Comparison of ENCODE assay signal across 11 cellular contexts in the genomic region with DNA sequence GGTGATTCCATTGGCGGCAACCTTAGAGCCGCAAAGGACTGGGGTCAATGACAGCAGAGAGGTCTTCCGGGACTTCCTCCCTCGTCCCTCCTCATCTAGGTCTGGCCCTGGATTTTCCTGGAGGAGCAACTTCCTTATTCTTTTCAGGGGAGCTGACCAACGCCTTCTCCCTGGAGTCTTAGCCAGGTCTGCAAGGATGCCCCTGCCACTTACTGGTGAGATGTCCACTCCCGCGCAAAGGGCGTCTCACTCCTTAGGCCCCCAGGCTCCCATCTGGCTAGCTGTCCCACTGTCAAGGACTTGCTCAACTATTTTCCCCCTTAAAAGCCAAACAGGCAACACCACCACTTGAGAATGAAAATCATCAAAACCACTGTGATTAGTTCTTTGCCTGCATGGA. TPM values are rescaled to one million over a fixed set of nuclear protein-coding genes. Genes with fewer than 3 reads are reported as not detected.
DNase-seq lines count a peak whose midpoint lies in the region; ATAC-seq, FAIRE-seq and TF ChIP-seq lines count a peak whose summit lies in the region.
"Had no signal": no experiment of that assay in that cellular context is flagged by ENCODE, and none has a peak within 500 bp of the region (broad histone marks: within the 10 kb centered on the region; RNA-seq: fewer than 3 reads in every experiment).

No MANE protein-coding gene starts in this region.

- no peak overlapping the region for H3K23ac ChIP-seq in mesenchymal stem cell (ENCODE audit: low read length in 2 of 2)

- no peaks in the 10 kb centered on the region for H3K9me3 Mint-ChIP-seq in T-helper 1 cell treated with Interleukin-12 subunit alpha and Interleukin-12 subunit beta and Interleukin-4 antibody, amounts not matched to agents 30 μg/mL and 1 μg/mL, for 36 hours
- H3K9me3 Mint-ChIP-seq in CD8-positive, alpha-beta T cell, result no peaks in the 10 kb centered on the region

- no peaks in the 10 kb centered on the region for H3K36me3 ChIP-seq in CD8-positive, alpha-beta T cell (ENCODE audit: insufficient read depth, low read length)
- H3K36me3 ChIP-seq in SJSA1, result peaks cover 51% of the 10 kb centered on the region
- peaks cover 22 to 31% of the 10 kb centered on the region in 2 experiments for H3K36me3 ChIP-seq in mesenchymal stem cell (ENCODE audit: control insufficient read depth in 1 of 2, insufficient read depth in 2 of 2, low read depth in 1 of 2, low read length in 2 of 2)

- CTCF ChIA-PET in CD8-positive, alpha-beta T cell (lab: Charles Lee), result interaction anchor here (0.7 to 1.8 kb wide), 10 partner anchors 8 to 60 kb away, joined by 3 to 9 read pairs (median 4); partner anchors contain the start of gene NMT2

- H3K14ac ChIP-seq in mesenchymal stem cell (ENCODE audit: low read length in 2 of 2), result no peak overlapping the region

- peak overlapping the region; percentile 45 for H3K9ac ChIP-seq in mesenchymal stem cell (ENCODE audit: low read length)
- H3K9ac ChIP-seq: BLaER1 had no signal

- no peak overlapping the region for H3K18ac ChIP-seq in mesenchymal stem cell (ENCODE audit: low read depth in 1 of 2, low read length in 2 of 2)

- H2BK12ac ChIP-seq in mesenchymal stem cell (ENCODE audit: low read length in 2 of 2), result no peak overlapping the region

- no peak overlapping the region for H4K8ac ChIP-seq in mesenchymal stem cell (ENCODE audit: low read length)

- H3K4me1 Mint-ChIP-seq in T-helper 1 cell treated with Interleukin-12 subunit alpha and Interleukin-12 subunit beta and Interleukin-4 antibody, amounts not matched to agents 30 μg/mL and 1 μg/mL, for 36 hours (ENCODE audit: low read depth), result peaks cover 48% of the 10 kb centered on the region
- peaks cover 58% of the 10 kb centered on the region for H3K4me1 Mint-ChIP-seq in CD8-positive, alpha-beta T cell (ENCODE audit: low read depth)

- no peak overlapping the region for H2AFZ ChIP-seq in mesenchymal stem cell (ENCODE audit: low read depth, low read length)

- WGBS in mesenchymal stem cell, result 93% methylated on average over 8 of the region's 8 CpGs

- no peak for FAIRE-seq in GM19239 (lab: Jason Lieb, UNC)

- no peak overlapping the region for H2BK120ac ChIP-seq in mesenchymal stem cell (ENCODE audit: low read depth, low read length)

- H2BK5ac ChIP-seq in mesenchymal stem cell (ENCODE audit: low read depth, low read length, poor library complexity, severe bottlenecking), result no peak overlapping the region

- POLR2A ChIA-PET in CD8-positive, alpha-beta T cell (lab: Charles Lee), result interaction anchor here (1.3 kb wide), 1 partner anchor 47 kb away, joined by 3 read pairs; no protein-coding TSS in a partner anchor

- H3K79me1 ChIP-seq in mesenchymal stem cell (replicated peaks; ENCODE audit: low read length, poor library complexity, severe bottlenecking), result peaks cover 20% of the 10 kb centered on the region

- no peak overlapping the region for H3K4me2 ChIP-seq in mesenchymal stem cell (ENCODE audit: low read length, poor library complexity, severe bottlenecking)
- H3K4me2 ChIP-seq: BLaER1 had no signal

- DNase-seq in T-helper 1 cell, result no peak
- DNase-seq in CD8-positive, alpha-beta T cell, result no peak
- no peak for DNase-seq in SJSA1 (ENCODE audit: low read depth in 1 of 2, low spot score in 2 of 2)
- no peak for DNase-seq in mesenchymal stem cell
- DNase-seq in stimulated activated CD4-positive, alpha-beta T cell treated with anti-CD3 and anti-CD28 coated beads, Interleukin-2, amount 100 ng/mL, for 48 hours, result no peak
- no peak for DNase-seq in GM19239 (ENCODE audit: insufficient read length, low spot score)

- H3K27me3 Mint-ChIP-seq in T-helper 1 cell treated with Interleukin-12 subunit alpha and Interleukin-12 subunit beta and Interleukin-4 antibody, amounts not matched to agents 30 μg/mL and 1 μg/mL, for 36 hours (ENCODE audit: low read depth), result no peaks in the 10 kb centered on the region
- H3K27me3 Mint-ChIP-seq in CD8-positive, alpha-beta T cell (ENCODE audit: low read depth), result no peaks in the 10 kb centered on the region

- H3K27ac ChIP-seq in CD8-positive, alpha-beta T cell (ENCODE audit: low read depth, low read length), result no peak overlapping the region
- H3K27ac ChIP-seq in SJSA1 (peak overlapping the region; percentile 87), mesenchymal stem cell (ENCODE audit: low read length, poor library complexity, severe bottlenecking) (no peak overlapping the region)
- H3K27ac ChIP-seq: 22Rv1, BLaER1 had no signal

- no peak overlapping the region for H3K4ac ChIP-seq in mesenchymal stem cell (ENCODE audit: low read depth in 1 of 2, low read length in 2 of 2)

- no peak overlapping the region for H4K91ac ChIP-seq in mesenchymal stem cell (ENCODE audit: low read length)

- intact Hi-C loops in CD8-positive, alpha-beta T cell (cut with DNase I, micrococcal nuclease), result loop anchor here (1.0 to 5.0 kb wide), 3 partner anchors 35 to 162 kb away; no protein-coding TSS in a partner anchor

- peaks cover 7% of the 10 kb centered on the region for H3K36me3 Mint-ChIP-seq in T-helper 1 cell treated with Interleukin-12 subunit alpha and Interleukin-12 subunit beta and Interleukin-4 antibody, amounts not matched to agents 30 μg/mL and 1 μg/mL, for 36 hours (ENCODE audit: low read depth)
- H3K36me3 Mint-ChIP-seq in CD8-positive, alpha-beta T cell, result peaks cover 28% of the 10 kb centered on the region

- H3K4me3 ChIP-seq in CD8-positive, alpha-beta T cell (ENCODE audit: low read depth, low read length), result no peak overlapping the region
- H3K4me3 ChIP-seq in SJSA1 (no peak overlapping the region), mesenchymal stem cell (ENCODE audit: insufficient read depth in 1 of 2, low read depth in 1 of 2, low read length in 2 of 2) (no peak overlapping the region)
- H3K4me3 ChIP-seq: BLaER1 had no signal

- no peaks in the 10 kb centered on the region for H3K27me3 ChIP-seq in CD8-positive, alpha-beta T cell (ENCODE audit: insufficient read depth, low read length)
- H3K27me3 ChIP-seq in SJSA1 (replicated peaks) (no peaks in the 10 kb centered on the region), mesenchymal stem cell (ENCODE audit: control insufficient read depth in 1 of 2, insufficient read depth in 1 of 2, low read length in 2 of 2) (no peaks in the 10 kb centered on the region)
- H3K27me3 ChIP-seq: BLaER1 had no signal

- H3K4me3 Mint-ChIP-seq in T-helper 1 cell treated with Interleukin-12 subunit alpha and Interleukin-12 subunit beta and Interleukin-4 antibody, amounts not matched to agents 30 μg/mL and 1 μg/mL, for 36 hours, result no peak overlapping the region
- H3K4me3 Mint-ChIP-seq in CD8-positive, alpha-beta T cell, result peak overlapping the region; percentile 70

- H2AK5ac ChIP-seq in mesenchymal stem cell (ENCODE audit: low read length, severe bottlenecking), result peak overlapping the region; percentile 12

- H3K9me3 ChIP-seq in CD8-positive, alpha-beta T cell (ENCODE audit: low read length), result no peaks in the 10 kb centered on the region
- H3K9me3 ChIP-seq in SJSA1 (replicated peaks) (no peaks in the 10 kb centered on the region), mesenchymal stem cell (ENCODE audit: control insufficient read depth, low read length) (no peaks in the 10 kb centered on the region)
- H3K9me3 ChIP-seq: BLaER1, Caco-2 had no signal

- no peak overlapping the region for H2BK15ac ChIP-seq in mesenchymal stem cell (ENCODE audit: low read depth, poor library complexity, severe bottlenecking)

- ATAC-seq in CD8-positive, alpha-beta T cell, result no peak
- no peak for ATAC-seq in HG03095 (IDR thresholded peaks at IDR 0.05; ENCODE audit: unreplicated experiment)

- TF ChIP-seq CTCF in CD8-positive, alpha-beta T cell (IDR thresholded peaks at IDR 0.05), result no peak

- peaks cover 30% of the 10 kb centered on the region for H3K4me1 ChIP-seq in CD8-positive, alpha-beta T cell (ENCODE audit: insufficient read depth, low read length)
- H3K4me1 ChIP-seq in SJSA1 (replicated peaks) (peaks cover 32% of the 10 kb centered on the region), mesenchymal stem cell (ENCODE audit: control insufficient read depth, insufficient read depth, low read depth, low read length) (peaks cover 9% of the 10 kb centered on the region)
- H3K4me1 ChIP-seq: Caco-2 had no signal

- H3K27ac Mint-ChIP-seq in T-helper 1 cell treated with Interleukin-12 subunit alpha and Interleukin-12 subunit beta and Interleukin-4 antibody, amounts not matched to agents 30 μg/mL and 1 μg/mL, for 36 hours, result peak overlapping the region; percentile 57
- peak overlapping the region; percentile 73 for H3K27ac Mint-ChIP-seq in CD8-positive, alpha-beta T cell

RNA-seq across cellular contexts. Expression of gene NMT2, which starts 42.0 kb away (rescaled TPM):
- 10 to 100 TPM; 22.3 to 25.4 TPM for total RNA-seq in CD8-positive, alpha-beta T cell
- total RNA-seq in SJSA1 (2014; rRNA removed; shearing (Covaris generic)), result 53.7 and 80.6 TPM in 2 replicates
- 14.5 TPM for polyA plus RNA-seq in mesenchymal stem cell (2013, experiment 1 of 2)
- 14.9 TPM for polyA plus RNA-seq in mesenchymal stem cell (2013, experiment 2 of 2)
